In the genomic region with DNA sequence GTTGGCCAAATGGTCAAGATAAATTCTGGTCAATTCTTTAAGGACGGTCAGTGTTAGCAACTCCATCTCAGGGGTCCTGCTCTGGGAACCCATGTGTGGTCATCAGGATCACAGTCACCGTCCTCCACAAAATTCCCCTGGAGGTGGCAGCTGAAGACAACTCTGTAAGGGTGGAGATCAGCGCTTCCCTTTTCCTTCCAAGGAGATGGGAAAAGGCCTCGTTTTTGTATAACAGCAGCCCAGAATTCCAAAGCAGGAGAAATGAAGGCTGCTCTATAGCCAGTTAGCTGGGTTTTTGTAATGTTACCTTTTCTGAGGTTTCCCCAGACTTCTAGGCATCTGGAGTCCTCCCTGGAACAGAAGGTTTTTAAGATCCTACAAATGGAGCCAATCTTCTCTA, we compare ENCODE assay signal across 20 cellular contexts.
"Had no signal": no experiment of that assay in that cellular context is flagged by ENCODE, and none has a peak within 500 bp of the region (broad histone marks: within the 10 kb centered on the region; RNA-seq: fewer than 3 reads in every experiment).

No MANE protein-coding gene starts in this region.

- DNase-seq: dermis blood vessel endothelial cell; dorsolateral prefrontal cortex; effector CD4-positive, alpha-beta T cell; effector memory CD4-positive, alpha-beta T cell; foreskin keratinocyte; heart left ventricle; hypothalamus; immature natural killer cell; left cardiac atrium; left lung; left ventricle myocardium superior; lower lobe of right lung; mesenchymal stem cell; mucosa of descending colon; naive B cell had no signal

- H3K4me3 ChIP-seq: coronary artery, dorsolateral prefrontal cortex, esophagus muscularis mucosa, gastroesophageal sphincter, heart left ventricle, hepatocyte, left lung, lower lobe of right lung, mucosa of descending colon had no signal

- H3K36me3 ChIP-seq: esophagus muscularis mucosa, gastroesophageal sphincter, heart left ventricle, left lung, lower lobe of right lung had no signal

- H3K4me3 Mint-ChIP-seq: immature natural killer cell, mesothelial cell of epicardium, naive B cell had no signal

- H3K27ac ChIP-seq: coronary artery, dorsolateral prefrontal cortex, esophagus muscularis mucosa, foreskin keratinocyte, gastroesophageal sphincter, heart left ventricle, hepatocyte, left lung, lower lobe of right lung had no signal

- H3K36me3 Mint-ChIP-seq: immature natural killer cell, mesothelial cell of epicardium, naive B cell had no signal

- H3K27ac Mint-ChIP-seq: immature natural killer cell, mesothelial cell of epicardium, naive B cell had no signal

- H2AFZ ChIP-seq: hepatocyte had no signal

- H3K4me1 Mint-ChIP-seq: immature natural killer cell, naive B cell had no signal

- H3K4me1 ChIP-seq: esophagus muscularis mucosa, foreskin keratinocyte, gastroesophageal sphincter, heart left ventricle, left lung, lower lobe of right lung had no signal

- H3K9me3 ChIP-seq: esophagus muscularis mucosa, gastroesophageal sphincter, heart left ventricle, left lung, lower lobe of right lung, mucosa of descending colon had no signal

- H3K27me3 ChIP-seq: dorsolateral prefrontal cortex, esophagus muscularis mucosa, foreskin keratinocyte, gastroesophageal sphincter, heart left ventricle, hepatocyte, left lung had no signal

- H3K4me2 ChIP-seq: hepatocyte had no signal

- H3K79me2 ChIP-seq: hepatocyte had no signal

- H3K9me3 Mint-ChIP-seq: mesothelial cell of epicardium had no signal
